13 cellular contexts compared by ENCODE assay signal in the genomic region with DNA sequence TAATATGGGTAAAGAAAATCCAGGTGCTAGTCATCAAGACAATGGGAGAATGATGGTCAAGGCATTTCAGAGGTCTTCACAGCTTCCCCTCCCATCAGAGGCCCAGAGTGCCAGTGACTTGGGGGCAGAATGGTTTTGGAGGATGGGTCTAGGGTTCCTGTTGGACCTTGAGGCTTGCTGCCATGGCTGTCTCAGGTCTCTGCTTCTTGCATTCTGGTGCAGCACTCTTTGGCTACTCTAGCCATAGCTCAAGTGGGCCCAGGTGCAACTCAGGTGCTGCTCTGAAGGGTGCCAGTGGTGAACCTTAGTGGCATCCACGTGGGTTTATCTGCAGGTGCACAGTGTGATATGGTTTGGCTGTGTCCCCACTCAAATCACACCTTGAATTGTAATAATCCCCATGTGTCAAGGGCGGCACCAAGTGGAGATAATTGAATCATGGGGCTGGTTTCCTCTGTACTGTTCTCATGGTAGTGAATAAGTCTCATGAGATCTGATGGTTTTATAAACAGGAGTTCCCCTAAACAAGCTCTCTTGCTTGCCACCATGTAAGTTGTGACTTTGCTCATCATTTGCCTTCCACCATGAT.
DNase-seq lines count a peak whose midpoint lies in the region; ATAC-seq, FAIRE-seq and TF ChIP-seq lines count a peak whose summit lies in the region.
"Had no signal": no experiment of that assay in that cellular context is flagged by ENCODE, and none has a peak within 500 bp of the region (broad histone marks: within the 10 kb centered on the region; RNA-seq: fewer than 3 reads in every experiment).

No MANE protein-coding gene starts in this region.

- no peak overlapping the region for H3K4me2 ChIP-seq in DND-41 (ENCODE audit: insufficient read depth, low read length)

- TF ChIP-seq CTCF in DND-41 (IDR thresholded peaks at IDR 0.05; ENCODE audit: borderline replicate concordance, extremely low read depth, low read length, poor library complexity, severe bottlenecking): peak; percentile 34
- peak; percentile 73 for TF ChIP-seq CTCF in VCaP (conservative IDR thresholded peaks at IDR 0.05)

- no peaks in the 10 kb centered on the region for H4K20me1 ChIP-seq in DND-41 (ENCODE audit: insufficient read depth, low read length)

- H2AFZ ChIP-seq in DND-41 (ENCODE audit: low read depth, low read length): no peak overlapping the region

- H3K4me1 ChIP-seq in DND-41 (ENCODE audit: insufficient read depth, low read length) (no peaks in the 10 kb centered on the region), HAP-1 (no peaks in the 10 kb centered on the region)

- H3K36me3 ChIP-seq in DND-41 (ENCODE audit: insufficient read depth, low read length) (no peaks in the 10 kb centered on the region), HAP-1 (replicated peaks) (no peaks in the 10 kb centered on the region)

- H3K27ac ChIP-seq in DND-41 (ENCODE audit: low read length) (no peak overlapping the region), VCaP (no peak overlapping the region)
- H3K27ac ChIP-seq: skin epidermis had no signal

- DNase-seq in DND-41 (peak; percentile 22), GM18507 (ENCODE audit: extremely low spot score, insufficient read length, low read depth) (no peak), NCI-H1105 treated with DMSO at 0.1 percent for 48 hours (lab: John Stamatoyannopoulos, UW) (peak; percentile 45), HAP-1 (ENCODE audit: low spot score in 2 of 2) (no peak), T-helper 9 cell (no peak)
- DNase-seq in stimulated activated CD8-positive, alpha-beta memory T cell treated with anti-CD3 and anti-CD28 coated beads, Interleukin-4, amount 100 ng/mL, for 48 hours: no peak
- DNase-seq: activated CD4-positive, CD25-positive, alpha-beta regulatory T cell; caudate nucleus; CD4-positive, alpha-beta T cell; nucleus accumbens had no signal

- H3K4me3 ChIP-seq in DND-41 (ENCODE audit: low read depth in 1 of 2, low read length in 2 of 2) (no peak overlapping the region), HAP-1 (no peak overlapping the region)
- H3K4me3 ChIP-seq: skin epidermis had no signal

- H3K27me3 ChIP-seq in DND-41 (ENCODE audit: insufficient read depth, low read length, poor library complexity) (no peaks in the 10 kb centered on the region), HAP-1 (ENCODE audit: low read depth) (no peaks in the 10 kb centered on the region)

- ATAC-seq in DND-41 (ENCODE audit: insufficient read depth, low read depth): peak; percentile 65

- peak; percentile 42 for FAIRE-seq in GM18507 (lab: Jason Lieb, UNC)
- FAIRE-seq: endometrium had no signal

- H3K9me3 ChIP-seq in DND-41 (ENCODE audit: insufficient read depth, low read length, severe bottlenecking) (no peaks in the 10 kb centered on the region), HAP-1 (no peaks in the 10 kb centered on the region)

- in situ Hi-C loops in HAP-1 (cut with MboI; ENCODE audit: low sequenced_read_pairs): no loop called here

- H3K79me2 ChIP-seq in DND-41 (ENCODE audit: insufficient read depth, low read length): no peaks in the 10 kb centered on the region

- H3K9ac ChIP-seq in DND-41 (ENCODE audit: low read depth, low read length): no peak overlapping the region

Comparison
In these comparisons a context has a peak if more than half of its experiments do, and no peak if none do; other contexts are left out.
1. DNase-seq: peak in DND-41 (single experiment) and NCI-H1105 treated with DMSO at 0.1 percent for 48 hours (single experiment); none in GM18507 (single experiment), stimulated activated CD8-positive, alpha-beta memory T cell treated with anti-CD3 and anti-CD28 coated beads, Interleukin-4, amount 100 ng/mL, for 48 hours (single experiment), HAP-1 (0 of 2) and T-helper 9 cell (single experiment).